ENCODE assay signal across 22 cellular contexts in genomic region chr17:48860034-48860433, GRCh38. TPM values are rescaled to one million over a fixed set of nuclear protein-coding genes. Genes with fewer than 3 reads are reported as not detected.
DNase-seq lines count a peak whose midpoint lies in the region; ATAC-seq and TF ChIP-seq lines count a peak whose summit lies in the region.
"Had no signal": no experiment of that assay in that cellular context is flagged by ENCODE, and none has a peak within 500 bp of the region (broad histone marks: within the 10 kb centered on the region; RNA-seq: fewer than 3 reads in every experiment).

No MANE protein-coding gene starts in this region.

- H3K4me2 ChIP-seq in BLaER1 treated with 17β-estradiol and CSF1 and Interleukin-3, amounts not matched to agents 10 nM and 100 nM = peak overlapping the region in 9 of 11 experiments; percentile 18 to 73 (median 66); a peak in 16 of 22 replicates

- DNase-seq in H7 (peak; percentile 37), astrocyte of the spinal cord (ENCODE audit: low read depth, low spot score) (no peak), mesothelial cell of epicardium (ENCODE audit: low spot score in 2 of 2, unreplicated experiment in 2 of 2) (no peak), MV-4-11 (lab: John Stamatoyannopoulos, UW) (no peak), ureter (ENCODE audit: low spot score) (no peak)
- DNase-seq: activated CD4-positive, alpha-beta T cell treated with anti-CD3 and anti-CD28 coated beads, Interleukin-2, amount 50 U/mL, for 1 hour; activated naive CD8-positive, alpha-beta T cell treated with anti-CD3 and anti-CD28 coated beads, Interleukin-2, amount 10 ng/mL, durations not matched to agents 7 days and 5 days; activated T-cell treated with anti-CD3 and anti-CD28 coated beads, Interleukin-2, amount 50 U/mL, for 48 hours; CD8-positive, alpha-beta T cell; cerebellar nuclear complex; heart left ventricle; islet precursor cell; NCI-H2171; occipital lobe; SHP77 treated with DMSO at 0.1 percent for 48 hours; small intestine; stimulated activated naive CD8-positive, alpha-beta T cell treated with anti-CD3 and anti-CD28 coated beads, Interleukin-15, Interleukin-2, amounts not matched to agents 100 U/mL and 50 U/mL, for 24 hours; T-helper 9 cell had no signal

- peak overlapping the region in 5 of 11 experiments; percentile 27 to 65 (median 61); a peak in 9 of 22 replicates for H3K27ac ChIP-seq in BLaER1 treated with 17β-estradiol and CSF1 and Interleukin-3, amounts not matched to agents 10 nM and 100 nM
- H3K27ac ChIP-seq: heart left ventricle had no signal

- H3K27me3 Mint-ChIP-seq in mesothelial cell of epicardium (ENCODE audit: low read depth) = no peaks in the 10 kb centered on the region
- H3K27me3 Mint-ChIP-seq: activated naive CD8-positive, alpha-beta T cell treated with anti-CD3 and anti-CD28 coated beads, Interleukin-2, amount 10 ng/mL, durations not matched to agents 7 days and 5 days had no signal

- peaks cover 0 to 39% (median 19%) of the 10 kb centered on the region in 10 experiments; a peak in 17 of 20 replicates for H3K4me1 ChIP-seq in BLaER1 treated with 17β-estradiol and CSF1 and Interleukin-3, amounts not matched to agents 10 nM and 100 nM
- H3K4me1 ChIP-seq: heart left ventricle had no signal

- in situ Hi-C loops in astrocyte of the spinal cord (cut with HindIII; ENCODE audit: low sequenced_read_pairs) = no loop called here

- peak overlapping the region in 2 of 11 experiments; percentile 19 to 47; a peak in 2 of 22 replicates for H3K9ac ChIP-seq in BLaER1 treated with 17β-estradiol and CSF1 and Interleukin-3, amounts not matched to agents 10 nM and 100 nM

- H3K36me3 ChIP-seq in BLaER1 treated with 17β-estradiol and CSF1 and Interleukin-3, amounts not matched to agents 10 nM and 100 nM = peaks cover 79 to 98% (median 90%) of the 10 kb centered on the region in 11 experiments
- H3K36me3 ChIP-seq in H7 (replicated peaks; ENCODE audit: control insufficient read depth, insufficient read depth, low read length) = peaks cover 1% of the 10 kb centered on the region; the same call in 1 of the 2 replicates

- H3K4me3 Mint-ChIP-seq in mesothelial cell of epicardium = no peak overlapping the region
- H3K4me3 Mint-ChIP-seq: activated naive CD8-positive, alpha-beta T cell treated with anti-CD3 and anti-CD28 coated beads, Interleukin-2, amount 10 ng/mL, durations not matched to agents 7 days and 5 days; CD8-positive, alpha-beta T cell had no signal

- peaks cover 29% of the 10 kb centered on the region for H3K36me3 Mint-ChIP-seq in mesothelial cell of epicardium

- no peaks in the 10 kb centered on the region for H3K9me3 Mint-ChIP-seq in mesothelial cell of epicardium
- H3K9me3 Mint-ChIP-seq: activated naive CD8-positive, alpha-beta T cell treated with anti-CD3 and anti-CD28 coated beads, Interleukin-2, amount 10 ng/mL, durations not matched to agents 7 days and 5 days; CD8-positive, alpha-beta T cell had no signal

- no peaks in the 10 kb centered on the region for H4K20me1 ChIP-seq in BLaER1 treated with 17β-estradiol and CSF1 and Interleukin-3, amounts not matched to agents 10 nM and 100 nM

- 0 out of 20 replicates have a peak overlapping the region, but pooled peaks of 1 of the 10 experiments have one; percentile 2 for H3K4me3 ChIP-seq in BLaER1 treated with 17β-estradiol and CSF1 and Interleukin-3, amounts not matched to agents 10 nM and 100 nM
- H3K4me3 ChIP-seq in H7 (ENCODE audit: insufficient read depth, low read depth, low read length) (no peak overlapping the region), astrocyte of the spinal cord (ENCODE audit: low read depth, low read length) (no peak overlapping the region)
- H3K4me3 ChIP-seq: heart left ventricle had no signal

- no peaks in the 10 kb centered on the region for H3K27me3 ChIP-seq in BLaER1 treated with 17β-estradiol and CSF1 and Interleukin-3, amounts not matched to agents 10 nM and 100 nM
- H3K27me3 ChIP-seq in H7 (ENCODE audit: control insufficient read depth, insufficient read depth, low read length) = no peaks in the 10 kb centered on the region
- H3K27me3 ChIP-seq: heart left ventricle had no signal

- H3K9me3 ChIP-seq in BLaER1 treated with 17β-estradiol and CSF1 and Interleukin-3, amounts not matched to agents 10 nM and 100 nM (replicated peaks in 1 of 11) = no peaks in the 10 kb centered on the region; a peak in 1 of 22 replicates
- H3K9me3 ChIP-seq: heart left ventricle had no signal

- TF ChIP-seq CTCF in astrocyte of the spinal cord (IDR thresholded peaks at IDR 0.05; ENCODE audit: low read depth, low read length) = peak; percentile 6
- peak; percentile 62 for TF ChIP-seq CTCF in mesothelial cell of epicardium (IDR thresholded peaks at IDR 0.05; ENCODE audit: unreplicated experiment)

- no peak for ATAC-seq in activated CD4-positive, CD25-positive, alpha-beta regulatory T cell treated with anti-CD3 and anti-CD28 coated beads, Interleukin-2, amount 50 U/mL, for 24 hours
- ATAC-seq in HG03135 (IDR thresholded peaks at IDR 0.05; ENCODE audit: unreplicated experiment) = no peak
- ATAC-seq: CD8-positive, alpha-beta T cell; heart left ventricle; stimulated activated naive CD8-positive, alpha-beta T cell treated with anti-CD3 and anti-CD28 coated beads, Interleukin-15, Interleukin-2, amounts not matched to agents 100 U/mL and 50 U/mL, for 24 hours had no signal

- no peak overlapping the region for H3K27ac Mint-ChIP-seq in mesothelial cell of epicardium
- H3K27ac Mint-ChIP-seq: activated naive CD8-positive, alpha-beta T cell treated with anti-CD3 and anti-CD28 coated beads, Interleukin-2, amount 10 ng/mL, durations not matched to agents 7 days and 5 days; CD8-positive, alpha-beta T cell had no signal

- H3K4me1 Mint-ChIP-seq in mesothelial cell of epicardium = no peaks in the 10 kb centered on the region

RNA-seq across cellular contexts. Expression of gene CALCOCO2, which starts 29.2 kb away (rescaled TPM):
- total RNA-seq in H7 (2014; rRNA removed; shearing (Covaris generic)) = 19.4 and 23.1 TPM in 2 replicates
- 55.2 to 56.6 TPM (median 56.6 TPM) in 3 replicates for total RNA-seq in mesothelial cell of epicardium
- 221 TPM for total RNA-seq in ureter

RNA-seq across cellular contexts. Expression of gene ATP5MC1, which starts 32.6 kb away (rescaled TPM):
- total RNA-seq in H7 (2014; rRNA removed; shearing (Covaris generic)) = 162 and 249 TPM in 2 replicates
- total RNA-seq in mesothelial cell of epicardium (45.1 to 48.7 TPM (median 48.0 TPM) in 3 replicates), ureter (109 TPM)

RNA-seq across cellular contexts. Expression of gene TTLL6, which starts 43.0 kb away (rescaled TPM):
- 2.1 and 2.6 TPM in 2 replicates for total RNA-seq in H7 (2014; rRNA removed; shearing (Covaris generic))
- total RNA-seq in mesothelial cell of epicardium = not detected in 3 replicates
- total RNA-seq in ureter = 0.68 TPM
- total RNA-seq: activated naive CD8-positive, alpha-beta T cell treated with anti-CD3 and anti-CD28 coated beads, Interleukin-2, amount 10 ng/mL, durations not matched to agents 7 days and 5 days; CD8-positive, alpha-beta T cell; mesenteric fat pad had no signal

RNA-seq across cellular contexts. Expression of gene UBE2Z, which starts 48.2 kb away (rescaled TPM):
- 65.4 and 67.2 TPM in 2 replicates for total RNA-seq in H7 (2014; rRNA removed; shearing (Covaris generic))
- 85.8 to 89.8 TPM (median 88.1 TPM) in 3 replicates for total RNA-seq in mesothelial cell of epicardium
- 81.9 TPM for total RNA-seq in ureter
